9 cellular contexts compared by ENCODE assay signal in the genomic region with DNA sequence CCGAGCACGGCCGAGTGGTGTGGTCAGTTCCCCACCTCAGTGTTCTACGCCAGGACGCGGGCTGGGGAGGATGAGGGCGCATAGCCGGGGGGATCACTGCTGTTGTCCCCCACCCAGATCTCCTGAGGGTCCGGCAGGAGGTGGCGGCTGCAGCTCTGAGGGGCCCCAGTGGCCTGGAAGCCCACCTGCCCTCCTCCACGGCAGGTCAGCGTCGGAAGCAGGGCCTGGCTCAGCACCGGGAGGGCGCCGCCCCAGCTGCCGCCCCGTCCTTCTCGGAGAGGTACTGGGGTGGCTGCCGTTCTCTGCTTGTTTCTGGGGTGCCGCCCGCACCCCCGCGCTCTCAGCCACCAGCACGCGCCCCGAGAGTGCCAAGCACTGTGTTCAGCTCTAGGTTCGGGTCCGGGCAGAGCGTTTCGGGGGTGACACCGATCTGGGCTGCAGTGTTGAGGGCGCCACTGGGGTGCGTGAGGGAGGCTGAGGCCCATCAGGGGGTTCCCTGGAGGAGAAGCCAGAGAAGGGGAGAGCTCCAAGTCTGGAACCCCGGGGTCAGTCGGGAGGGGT. TPM values are rescaled to one million over a fixed set of nuclear protein-coding genes. Genes with fewer than 3 reads are reported as not detected.
DNase-seq lines count a peak whose midpoint lies in the region; ATAC-seq and TF ChIP-seq lines count a peak whose summit lies in the region.
"Had no signal": no experiment of that assay in that cellular context is flagged by ENCODE, and none has a peak within 500 bp of the region (broad histone marks: within the 10 kb centered on the region; RNA-seq: fewer than 3 reads in every experiment).

No MANE protein-coding gene starts in this region.

- no peak for ATAC-seq in GM18502 (IDR thresholded peaks at IDR 0.05; ENCODE audit: poor library complexity, unreplicated experiment)

- intact Hi-C loops in CD4-positive, alpha-beta memory T cell (cut with micrococcal nuclease): no loop called here

- no peaks in the 10 kb centered on the region for H3K36me3 ChIP-seq in CD4-positive, alpha-beta memory T cell (ENCODE audit: insufficient read depth, low read length)
- peaks cover 11% of the 10 kb centered on the region for H3K36me3 ChIP-seq in effector memory CD4-positive, alpha-beta T cell (ENCODE audit: control insufficient read depth, insufficient read depth, low read length)
- H3K36me3 ChIP-seq in parathyroid adenoma (ENCODE audit: control insufficient read depth, insufficient read depth, low read length): no peaks in the 10 kb centered on the region

- no peaks in the 10 kb centered on the region for H3K9me3 ChIP-seq in CD4-positive, alpha-beta memory T cell (ENCODE audit: control insufficient read depth in 1 of 2, low read length in 2 of 2)
- H3K9me3 ChIP-seq in effector memory CD4-positive, alpha-beta T cell (ENCODE audit: control insufficient read depth, low read length): no peaks in the 10 kb centered on the region
- no peaks in the 10 kb centered on the region for H3K9me3 ChIP-seq in parathyroid adenoma (ENCODE audit: control insufficient read depth, low read length)

- H2AFZ ChIP-seq in parathyroid adenoma: peak overlapping the region; percentile 38

- H3K36me3 Mint-ChIP-seq in CD4-positive, alpha-beta memory T cell: peaks cover 11 to 13% of the 10 kb centered on the region in 2 donors

- H3K4me1 Mint-ChIP-seq in CD4-positive, alpha-beta memory T cell: peaks cover 2 to 14% (median 8%) of the 10 kb centered on the region in 4 donors

- TF ChIP-seq CTCF in parathyroid adenoma (IDR thresholded peaks at IDR 0.05): no peak

- DNase-seq in CD4-positive, alpha-beta memory T cell: no peak
- DNase-seq in NCI-H69 (lab: John Stamatoyannopoulos, UW) (peak; percentile 59), NCI-H2227 (lab: John Stamatoyannopoulos, UW; ENCODE audit: unreplicated experiment) (no peak), hypothalamus (lab: John Stamatoyannopoulos, UW) (no peak)
- no peak for DNase-seq in effector memory CD4-positive, alpha-beta T cell
- DNase-seq in stimulated activated CD4-positive, alpha-beta T cell treated with anti-CD3 and anti-CD28 coated beads, Interleukin-1b, Interleukin-23, amount 100 ng/mL, for 48 hours: no peak

- peak overlapping the region in 1 of 7 donors; percentile 66 for H3K27ac Mint-ChIP-seq in CD4-positive, alpha-beta memory T cell

- CTCF ChIA-PET in CD4-positive, alpha-beta memory T cell (lab: Charles Lee; ENCODE audit: partially characterized antibody): no interaction called here

- H3K27ac ChIP-seq in CD4-positive, alpha-beta memory T cell (ENCODE audit: low read depth, low read length): no peak overlapping the region
- H3K27ac ChIP-seq in effector memory CD4-positive, alpha-beta T cell (ENCODE audit: insufficient read depth, low read length, poor library complexity, severe bottlenecking): no peak overlapping the region
- no peak overlapping the region for H3K27ac ChIP-seq in parathyroid adenoma
- H3K27ac ChIP-seq: HL-60 had no signal

- H3K4me1 ChIP-seq in CD4-positive, alpha-beta memory T cell (ENCODE audit: insufficient read depth, low read length): peaks cover 19% of the 10 kb centered on the region
- H3K4me1 ChIP-seq in effector memory CD4-positive, alpha-beta T cell (ENCODE audit: control insufficient read depth, insufficient read depth, low read length, poor library complexity, severe bottlenecking): peaks cover 28% of the 10 kb centered on the region
- peaks cover 2% of the 10 kb centered on the region for H3K4me1 ChIP-seq in parathyroid adenoma

- H3K4me2 ChIP-seq in parathyroid adenoma (ENCODE audit: low read length): peak overlapping the region; percentile 82

- H3K4me3 Mint-ChIP-seq in CD4-positive, alpha-beta memory T cell: peak overlapping the region; percentile 55 to 85 (median 78)

- peaks cover 7% of the 10 kb centered on the region for H3K27me3 ChIP-seq in CD4-positive, alpha-beta memory T cell (ENCODE audit: insufficient read depth, low read length)
- peaks cover 42% of the 10 kb centered on the region for H3K27me3 ChIP-seq in effector memory CD4-positive, alpha-beta T cell (replicated peaks; ENCODE audit: control insufficient read depth, insufficient read depth, low read length, poor library complexity, severe bottlenecking)
- H3K27me3 ChIP-seq in parathyroid adenoma (ENCODE audit: control insufficient read depth, insufficient read depth, low read length): no peaks in the 10 kb centered on the region

- peak overlapping the region in 1 of 2 donors; percentile 9 for H3K4me3 ChIP-seq in CD4-positive, alpha-beta memory T cell (ENCODE audit: low read length in 2 of 2)
- peak overlapping the region; percentile 57 for H3K4me3 ChIP-seq in effector memory CD4-positive, alpha-beta T cell (ENCODE audit: insufficient read depth, low read depth, low read length, poor library complexity, severe bottlenecking)
- H3K4me3 ChIP-seq in parathyroid adenoma (ENCODE audit: low read depth, low read length): peak overlapping the region; percentile 31

- H3K27me3 Mint-ChIP-seq in CD4-positive, alpha-beta memory T cell: peaks cover 6 to 13% of the 10 kb centered on the region in 2 donors

- H3K9ac ChIP-seq in parathyroid adenoma: no peak overlapping the region

- POLR2A ChIA-PET in CD4-positive, alpha-beta memory T cell (lab: Charles Lee; ENCODE audit: partially characterized antibody): interaction anchor here (1.2 to 1.7 kb wide), 3 partner anchors 16 to 21 kb away, joined by 3 to 6 read pairs (median 3); partner anchors contain the start of gene NOC2L

- no peaks in the 10 kb centered on the region for H3K79me2 ChIP-seq in parathyroid adenoma

- no peaks in the 10 kb centered on the region for H3K9me3 Mint-ChIP-seq in CD4-positive, alpha-beta memory T cell

RNA-seq across cellular contexts. Expression of gene SAMD11, which starts 17.4 kb away (rescaled TPM):
- not detected for total RNA-seq in CD4-positive, alpha-beta memory T cell
- polyA plus RNA-seq in CD4-positive, alpha-beta memory T cell: under 1 TPM in 1 of 2 donors, not detected in 1; 0.10 TPM

RNA-seq across cellular contexts. Expression of gene NOC2L, which starts 17.9 kb away (rescaled TPM):
- total RNA-seq in CD4-positive, alpha-beta memory T cell: 10 to 100 TPM; 63.6 to 69.5 TPM
- 10 to 100 TPM; 63.0 to 67.7 TPM for polyA plus RNA-seq in CD4-positive, alpha-beta memory T cell

RNA-seq across cellular contexts. Expression of gene KLHL17, which starts 19.3 kb away (rescaled TPM):
- 10 to 100 TPM; 43.4 to 46.5 TPM for total RNA-seq in CD4-positive, alpha-beta memory T cell
- polyA plus RNA-seq in CD4-positive, alpha-beta memory T cell: 1 to 10 TPM in 1 of 2 donors, under 1 TPM in 1; 0.89 to 1.7 TPM

RNA-seq across cellular contexts. Expression of gene PLEKHN1, which starts 25.2 kb away (rescaled TPM):
- total RNA-seq in CD4-positive, alpha-beta memory T cell: 1 to 10 TPM; 2.2 to 2.9 TPM
- under 1 TPM in 1 of 2 donors, not detected in 1; 0.50 TPM for polyA plus RNA-seq in CD4-positive, alpha-beta memory T cell

RNA-seq across cellular contexts. Expression of gene PERM1, which starts 40.8 kb away (rescaled TPM):
- not detected for total RNA-seq in CD4-positive, alpha-beta memory T cell
- polyA plus RNA-seq in CD4-positive, alpha-beta memory T cell: under 1 TPM in 1 of 2 donors, not detected in 1; 0.16 TPM
